Comparison of ENCODE assay signal across 9 cellular contexts in genomic region chr7:149716007-149716931, GRCh38. TPM values are rescaled to one million over a fixed set of nuclear protein-coding genes. Genes with fewer than 3 reads are reported as not detected.
A peak's percentile ranks its signal among the peaks of the same experiment; 100 is the strongest.
DNase-seq lines count a peak whose midpoint lies in the region; ATAC-seq, FAIRE-seq and TF ChIP-seq lines count a peak whose summit lies in the region.
"Had no signal": no experiment of that assay in that cellular context is flagged by ENCODE, and none has a peak within 500 bp of the region (broad histone marks: within the 10 kb centered on the region; RNA-seq: fewer than 3 reads in every experiment).

No MANE protein-coding gene starts in this region.

- FAIRE-seq in HepG2 (lab: Jason Lieb, UNC): no peak
- FAIRE-seq: islet of Langerhans had no signal

- WGBS in HepG2 (ENCODE audit: low lambda C conversion rate): 60% methylated on average over 10 of the region's 11 CpGs
- WGBS in right lobe of liver (ENCODE audit: insufficient coverage, low coverage, low lambda C conversion rate, missing lambda C conversion rate): 68% methylated on average over 8 of the region's 11 CpGs

- no peak for TF ChIP-seq RAD21 in HepG2 (CRISPR knock-in tag; IDR thresholded peaks at IDR 0.05)

- ATAC-seq in HepG2: no peak; the same call in 2 of the 3 replicates
- no peak for ATAC-seq in right lobe of liver
- no peak for ATAC-seq in GM18520 (IDR thresholded peaks at IDR 0.05; ENCODE audit: unreplicated experiment)

- no peak for TF ChIP-seq POLR2A in HepG2 (IDR thresholded peaks at IDR 0.05; ENCODE audit: insufficient read depth in 1 of 2, low read depth in 2 of 2, low read length in 2 of 2)
- TF ChIP-seq POLR2A in right lobe of liver (IDR thresholded peaks at IDR 0.05): no peak
- TF ChIP-seq POLR2A in uterus (IDR thresholded peaks at IDR 0.05): no peak

- in situ Hi-C loops in HepG2 (cut with HindIII; ENCODE audit: extremely low pct_ligation_motif_present, low pct_unique_long_range_greater_than_20kb): no loop called here

- peaks cover 40% of the 10 kb centered on the region for H3K4me1 ChIP-seq in HepG2 (ENCODE audit: insufficient read depth, low read length)
- H3K4me1 ChIP-seq in right lobe of liver: peaks cover 0 to 19% (median 3%) of the 10 kb centered on the region in 4 donors
- H3K4me1 ChIP-seq in adipocyte (ENCODE audit: control insufficient read depth, insufficient read depth, low read length): peaks cover 20% of the 10 kb centered on the region
- no peaks in the 10 kb centered on the region for H3K4me1 ChIP-seq in uterus

- no TSS peak for BruUV-seq in HepG2 (replicated peaks; lab: Mats Ljungman, UMichigan)

- H3K4me3 ChIP-seq in HepG2 (replicated peaks in 1 of 3; ENCODE audit: insufficient read depth in 1 of 3, low read depth in 2 of 3, low read length in 3 of 3) (peak overlapping the region; percentile 51 to 87 (median 75)), right lobe of liver (no peak overlapping the region), adipocyte (ENCODE audit: low read length) (no peak overlapping the region), uterus (no peak overlapping the region), H7 (ENCODE audit: insufficient read depth, low read depth, low read length) (no peak overlapping the region)

- peaks cover 0 to 4% of the 10 kb centered on the region in 2 experiments; a peak in 3 of 5 replicates for H3K36me3 ChIP-seq in HepG2 (replicated peaks in 1 of 2; ENCODE audit: control insufficient read depth in 1 of 2, insufficient read depth in 2 of 2, low read length in 2 of 2)
- no peaks in the 10 kb centered on the region for H3K36me3 ChIP-seq in right lobe of liver
- peaks cover 6% of the 10 kb centered on the region for H3K36me3 ChIP-seq in adipocyte (ENCODE audit: control insufficient read depth, insufficient read depth, low read length, severe bottlenecking)
- no peaks in the 10 kb centered on the region for H3K36me3 ChIP-seq in uterus
- no peaks in the 10 kb centered on the region; the same call in 1 of the 2 replicates for H3K36me3 ChIP-seq in H7 (replicated peaks; ENCODE audit: control insufficient read depth, insufficient read depth, low read length)

- TF ChIP-seq EP300 in HepG2 (IDR thresholded peaks at IDR 0.05; ENCODE audit: low read depth in 2 of 2, low read length in 2 of 2) (no peak), HepG2 (CRISPR knock-in tag; IDR thresholded peaks at IDR 0.05; ENCODE audit: borderline replicate concordance) (no peak)

- peak; percentile 11; the same call in 1 of the 2 replicates for TF ChIP-seq CTCF in HepG2 (CRISPR knock-in tag; IDR thresholded peaks at IDR 0.05)
- TF ChIP-seq CTCF in right lobe of liver (IDR thresholded peaks at IDR 0.05): no peak
- TF ChIP-seq CTCF in uterus (IDR thresholded peaks at IDR 0.05): no peak

- intact Hi-C loops in HepG2 (cut with micrococcal nuclease; ENCODE audit: unreplicated experiment) (no loop called here), right lobe of liver (cut with DNase I) (no loop called here), uterus (cut with DNase I; ENCODE audit: low total_unique reads) (no loop called here)

- H3K9me3 ChIP-seq in HepG2 (ENCODE audit: low read length) (peaks cover 6% of the 10 kb centered on the region), right lobe of liver (no peaks in the 10 kb centered on the region), adipocyte (ENCODE audit: control insufficient read depth, low read length) (peaks cover 8% of the 10 kb centered on the region), uterus (no peaks in the 10 kb centered on the region)

- no peak for DNase-seq in HepG2 (ENCODE audit: low spot score)
- no peak for DNase-seq in right lobe of liver
- no peak for DNase-seq in adipocyte (ENCODE audit: low read depth)
- DNase-seq in kidney tubule cell (ENCODE audit: low spot score): peak; percentile 27
- no peak for DNase-seq in uterus
- DNase-seq in H7: no peak
- DNase-seq in DMS153 treated with DMSO at 0.1 percent for 48 hours (lab: John Stamatoyannopoulos, UW; ENCODE audit: unreplicated experiment): no peak

- no peak overlapping the region for H2AFZ ChIP-seq in HepG2 (ENCODE audit: low read length)

- H3K27ac ChIP-seq in HepG2 (ENCODE audit: extremely low read length, insufficient read depth, low read length) (no peak overlapping the region), right lobe of liver (no peak overlapping the region), uterus (peak overlapping the region; percentile 14 to 86)

- H3K27me3 ChIP-seq in HepG2 (ENCODE audit: control insufficient read depth in 1 of 2, insufficient read depth in 2 of 2, low read length in 2 of 2) (no peaks in the 10 kb centered on the region), right lobe of liver (no peaks in the 10 kb centered on the region), adipocyte (replicated peaks; ENCODE audit: control insufficient read depth, insufficient read depth, low read length) (no peaks in the 10 kb centered on the region), uterus (no peaks in the 10 kb centered on the region), H7 (ENCODE audit: control insufficient read depth, insufficient read depth, low read length) (peaks cover 10% of the 10 kb centered on the region)

- no peaks in the 10 kb centered on the region for H4K20me1 ChIP-seq in HepG2 (ENCODE audit: insufficient read depth, low read length)

- CTCF ChIA-PET in HepG2 (lab: Yijun Ruan, JAX; ENCODE audit: low intra/inter-chr PET ratio, low total read pairs): no interaction called here

- H3K4me2 ChIP-seq in HepG2 (ENCODE audit: low read depth, low read length): peak overlapping the region; percentile 92

- H3K9ac ChIP-seq in HepG2 (ENCODE audit: insufficient read depth, low read depth, low read length) (peak overlapping the region; percentile 75; the same call in 1 of the 2 replicates), adipocyte (ENCODE audit: low read length) (peak overlapping the region; percentile 83)

- POLR2A ChIA-PET in HepG2 (lab: Yijun Ruan, JAX): no interaction called here

- no peaks in the 10 kb centered on the region for H3K79me2 ChIP-seq in HepG2 (ENCODE audit: insufficient read depth, low read length)

TF ChIP-seq in HepG2, 621 proteins besides CTCF, POLR2A, EP300 and RAD21:
- TF ChIP-seq STAG1 (CRISPR knock-in tag; IDR thresholded peaks at IDR 0.05) (peak; percentile 26; the same call in 1 of the 2 replicates), BCL6 (CRISPR knock-in tag; IDR thresholded peaks at IDR 0.05) (0 out of 2 replicates have a peak, but pooled peaks have one; percentile 14), RXRA (CRISPR knock-in tag; IDR thresholded peaks at IDR 0.05) (no peak)

RNA-seq across cellular contexts. Expression of gene ZNF467, which starts 57.1 kb away (rescaled TPM):
- total RNA-seq in HepG2 (2016; rRNA removed; fragmentation: Illumina TruSeq; extraction: Trizol): not detected in 2 replicates
- not detected in 2 replicates for total RNA-seq in HepG2 (2016; cell fraction: cytosol; rRNA removed; fragmentation: Illumina TruSeq; extraction: Trizol; ENCODE audit: low read depth)
- total RNA-seq in HepG2 (2016; cell fraction: insoluble cytoplasmic fraction; rRNA removed; fragmentation: Illumina TruSeq; extraction: Trizol): not detected in 2 replicates
- not detected in 2 replicates for total RNA-seq in HepG2 (2016; cell fraction: membrane; rRNA removed; fragmentation: Illumina TruSeq; extraction: Trizol)
- not detected in 2 replicates for total RNA-seq in HepG2 (2016; cell fraction: nucleus; rRNA removed; fragmentation: Illumina TruSeq; extraction: Trizol)
- 0.03 TPM in 1 of 2 replicates, not detected in the other for polyA plus RNA-seq in HepG2 (2011; rRNA removed)
- 0.01 and 0.04 TPM in 2 replicates for polyA plus RNA-seq in HepG2 (2011; cell fraction: cytosol; rRNA removed)
- polyA plus RNA-seq in HepG2 (2011; cell fraction: nucleus; rRNA removed): 0.27 and 0.28 TPM in 2 replicates
- not detected in 2 replicates for polyA plus RNA-seq in HepG2 (2012)
- 0.05 and 0.08 TPM in 2 replicates for polyA plus RNA-seq in HepG2 (2016; cell fraction: cytosol; fragmentation: Illumina TruSeq; extraction: Trizol; ENCODE audit: low read depth)
- not detected in 2 replicates for polyA plus RNA-seq in HepG2 (2016; cell fraction: insoluble cytoplasmic fraction; fragmentation: Illumina TruSeq; extraction: Trizol; ENCODE audit: low read depth)
- polyA plus RNA-seq in HepG2 (2016; cell fraction: membrane; fragmentation: Illumina TruSeq; extraction: Trizol; ENCODE audit: low read depth): not detected in 2 replicates
- not detected in 2 replicates for polyA plus RNA-seq in HepG2 (2016; cell fraction: nucleus; fragmentation: Illumina TruSeq; extraction: Trizol; ENCODE audit: insufficient read depth, low read depth)
- 0.06 TPM in 1 of 2 replicates, not detected in the other for polyA minus RNA-seq in HepG2 (2011; rRNA and poly(A)+ RNA removed; ENCODE audit: low replicate concordance)
- not detected in 2 replicates for polyA minus RNA-seq in HepG2 (2011; cell fraction: cytosol; rRNA and poly(A)+ RNA removed)
- not detected in 2 replicates for polyA minus RNA-seq in HepG2 (2011; cell fraction: nucleus; rRNA and poly(A)+ RNA removed)
- 10 to 100 TPM in 1 of 6 experiments, 1 to 10 TPM in 5; 3.6 to 14.6 (median 5.8) TPM for total RNA-seq in right lobe of liver
- 10 to 100 TPM in 3 of 4 donors, 1 to 10 TPM in 1; 5.2 to 23.6 (median 14.3) TPM for total RNA-seq in uterus
- 0.04 and 0.55 TPM in 2 replicates for total RNA-seq in H7 (2014; rRNA removed; shearing (Covaris generic))

Comparison
In these comparisons a context has a peak if more than half of its experiments do, and no peak if none do; other contexts are left out.
1. H3K4me3 ChIP-seq: peak in HepG2 (3 of 3); none in right lobe of liver (0 of 3), adipocyte (single experiment), uterus (0 of 2) and H7 (single experiment).
2. H3K27ac ChIP-seq: peak in uterus (2 of 2); none in HepG2 (single experiment) and right lobe of liver (0 of 3).